Comparison of ENCODE assay signal across 24 cellular contexts in genomic region chr16:66699898-66700297, GRCh38.
"Had no signal": no experiment of that assay in that cellular context is flagged by ENCODE, and none has a peak within 500 bp of the region (broad histone marks: within the 10 kb centered on the region; RNA-seq: fewer than 3 reads in every experiment).

No MANE protein-coding gene starts in this region.

- H3K4me2 ChIP-seq: smooth muscle cell had no signal

- H3K4me1 ChIP-seq: colonic mucosa had no signal

- H3K27me3 ChIP-seq: colonic mucosa, gastrocnemius medialis, ovary, right lobe of liver, stomach, tibial artery had no signal

- H3K4me3 Mint-ChIP-seq: dendritic cell treated with granulocyte-macrophage colony-stimulating factor and Interleukin-4, amounts not matched to agents 40 ng/mL and 50 ng/mL, for 4 days; endodermal cell; memory B cell; natural killer cell; type B pancreatic cell had no signal

- H3K9me3 Mint-ChIP-seq: dendritic cell treated with granulocyte-macrophage colony-stimulating factor and Interleukin-4, amounts not matched to agents 40 ng/mL and 50 ng/mL, for 4 days; endodermal cell; memory B cell; natural killer cell; type B pancreatic cell had no signal

- H3K36me3 Mint-ChIP-seq: memory B cell, natural killer cell, type B pancreatic cell had no signal

- H3K27ac ChIP-seq: colonic mucosa, epithelial cell of prostate, gastrocnemius medialis, ovary, right lobe of liver, stomach, tibial artery had no signal

- H3K36me3 ChIP-seq: colonic mucosa, gastrocnemius medialis, ovary, right lobe of liver, stomach, tibial artery had no signal

- DNase-seq: colonic mucosa; effector CD8-positive, alpha-beta T cell; endodermal cell; foreskin fibroblast; gastrocnemius medialis; natural killer cell; occipital lobe; ovary; right lobe of liver; stimulated activated CD4-positive, alpha-beta T cell treated with anti-CD3 and anti-CD28 coated beads, Interleukin-12 subunit alpha, Interleukin-12 subunit beta, amount 100 ng/mL, for 4 hours; stimulated activated CD4-positive, alpha-beta T cell treated with anti-CD3 and anti-CD28 coated beads, Interleukin-1b, Interleukin-23, amount 100 ng/mL, for 48 hours; stimulated activated CD4-positive, alpha-beta T cell treated with anti-CD3 and anti-CD28 coated beads, Interleukin-4, amount 100 ng/mL, for 1 hour; stimulated activated CD8-positive, alpha-beta memory T cell treated with anti-CD3 and anti-CD28 coated beads, Interleukin-4, amount 100 ng/mL, for 48 hours; stimulated activated naive CD4-positive, alpha-beta T cell treated with Interleukin-2 at 50 U/mL for 16 hours; stomach; tibial artery had no signal

- H3K27me3 Mint-ChIP-seq: memory B cell had no signal

- ATAC-seq: esophagus mucosa, gastrocnemius medialis, natural killer cell, right lobe of liver had no signal

- H3K4me3 ChIP-seq: colonic mucosa, gastrocnemius medialis, lung, ovary, right lobe of liver, smooth muscle cell, stomach, tibial artery had no signal

- H3K27ac Mint-ChIP-seq: dendritic cell treated with granulocyte-macrophage colony-stimulating factor and Interleukin-4, amounts not matched to agents 40 ng/mL and 50 ng/mL, for 4 days; endodermal cell; memory B cell; natural killer cell; progenitor cell of endocrine pancreas; type B pancreatic cell had no signal

- H3K9me3 ChIP-seq: colonic mucosa, gastrocnemius medialis, ovary, right lobe of liver, stomach, tibial artery had no signal
